8 cellular contexts compared by ENCODE assay signal in the genomic region with DNA sequence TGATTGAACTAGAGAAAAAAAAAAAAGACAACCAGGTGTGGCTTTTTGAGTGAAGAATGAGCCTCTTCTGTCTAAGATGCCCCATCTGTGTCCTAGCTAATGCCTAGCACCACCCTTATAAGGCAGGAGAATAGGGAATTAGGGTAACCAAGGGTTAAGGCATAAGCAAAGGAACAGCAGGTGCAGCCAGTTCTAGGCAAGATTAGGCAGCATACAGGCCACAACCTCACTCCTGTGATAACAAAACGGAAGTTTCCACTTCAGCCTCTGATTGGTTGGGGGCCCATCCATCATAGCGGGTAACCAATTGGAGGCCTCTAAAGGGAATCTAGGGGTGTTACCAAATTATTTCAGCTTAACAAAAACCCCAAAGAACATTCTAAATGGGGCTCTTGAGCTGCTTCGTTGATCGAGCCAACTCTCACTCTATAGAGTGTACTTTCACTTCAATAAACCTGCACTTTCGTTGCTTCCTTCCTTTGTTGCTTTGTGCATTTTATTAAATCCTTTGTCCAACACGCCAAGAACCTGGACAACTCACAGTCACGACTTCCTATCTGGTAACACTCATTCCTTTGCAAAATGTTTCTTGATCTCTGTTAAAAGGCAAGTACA.
A peak's percentile ranks its signal among the peaks of the same experiment; 100 is the strongest.
DNase-seq lines count a peak whose midpoint lies in the region; ATAC-seq, FAIRE-seq and TF ChIP-seq lines count a peak whose summit lies in the region.

No MANE protein-coding gene starts in this region.

- H3K9ac ChIP-seq in BLaER1 treated with 17β-estradiol and CSF1 and Interleukin-3, amounts not matched to agents 10 nM and 100 nM = peak overlapping the region in 4 of 11 experiments; percentile 8 to 18 (median 10); a peak in 3 of 22 replicates

- TF ChIP-seq EP300 in upper lobe of left lung (IDR thresholded peaks at IDR 0.05) = no peak

- ATAC-seq in HG03354 (IDR thresholded peaks at IDR 0.05; ENCODE audit: poor library complexity, severe bottlenecking, unreplicated experiment) (peak; percentile 89), foreskin keratinocyte (peak; percentile 69), pancreas (peak; percentile 89 to 92 (median 90)), upper lobe of left lung (ENCODE audit: low FRiP score in 2 of 2) (peak; percentile 84 to 89)

- peak overlapping the region; percentile 38 to 95 (median 65) for H3K4me2 ChIP-seq in BLaER1 treated with 17β-estradiol and CSF1 and Interleukin-3, amounts not matched to agents 10 nM and 100 nM

- peak overlapping the region in 7 of 11 experiments; percentile 0 to 38 (median 12); a peak in 5 of 22 replicates for H3K27ac ChIP-seq in BLaER1 treated with 17β-estradiol and CSF1 and Interleukin-3, amounts not matched to agents 10 nM and 100 nM
- H3K27ac ChIP-seq in foreskin keratinocyte (no peak overlapping the region), pancreas (no peak overlapping the region), upper lobe of left lung (peak overlapping the region in 3 of 4 donors; percentile 42 to 68 (median 43))

- TF ChIP-seq CTCF in foreskin keratinocyte (conservative IDR thresholded peaks at IDR 0.05) (no peak), pancreas (IDR thresholded peaks at IDR 0.05) (no peak), upper lobe of left lung (IDR thresholded peaks at IDR 0.05) (no peak)

- intact Hi-C loops in pancreas (cut with DNase I) = loop anchor here in 2 of 3 donors (10.0 kb wide), 1 partner anchor 62 kb away; a partner anchor contains a TSS

- no peak for FAIRE-seq in pancreas (lab: Jason Lieb, UNC)

- DNase-seq in OCI-M1 (lab: John Stamatoyannopoulos, UW) (peak; percentile 98), foreskin keratinocyte (peak in 1 of 2 donors; percentile 69), pancreas (peak in 4 of 6 donors; percentile 73 to 83 (median 78)), upper lobe of left lung (peak in 1 of 2 donors; percentile 77)
- peak; percentile 97 for DNase-seq in activated T-cell treated with anti-CD3 and anti-CD28 coated beads, Interleukin-2, amount 50 U/mL, for 24 hours

- peaks cover 87% of the 10 kb centered on the region for H3K4me1 Mint-ChIP-seq in activated T-cell treated with anti-CD3 and anti-CD28 coated beads, Interleukin-2, amount 50 U/mL, for 24 hours (ENCODE audit: low read depth)

- H3K27me3 Mint-ChIP-seq in activated T-cell treated with anti-CD3 and anti-CD28 coated beads, Interleukin-2, amount 50 U/mL, for 24 hours = no peaks in the 10 kb centered on the region

- H3K9me3 ChIP-seq in BLaER1 treated with 17β-estradiol and CSF1 and Interleukin-3, amounts not matched to agents 10 nM and 100 nM (replicated peaks in 1 of 11) = no peaks in the 10 kb centered on the region
- no peaks in the 10 kb centered on the region for H3K9me3 ChIP-seq in pancreas
- no peaks in the 10 kb centered on the region for H3K9me3 ChIP-seq in upper lobe of left lung

- H3K4me3 Mint-ChIP-seq in activated T-cell treated with anti-CD3 and anti-CD28 coated beads, Interleukin-2, amount 50 U/mL, for 24 hours = peak overlapping the region; percentile 67

- H3K9me3 Mint-ChIP-seq in activated T-cell treated with anti-CD3 and anti-CD28 coated beads, Interleukin-2, amount 50 U/mL, for 24 hours = no peaks in the 10 kb centered on the region

- peak overlapping the region; percentile 94 for H3K27ac Mint-ChIP-seq in activated T-cell treated with anti-CD3 and anti-CD28 coated beads, Interleukin-2, amount 50 U/mL, for 24 hours

- 30 to 46% methylated on average over 7 of the region's 7 CpGs for WGBS in pancreas, 2 donors
- WGBS in upper lobe of left lung, 2 donors = 18 to 30% methylated on average over 7 of the region's 7 CpGs

- H3K27me3 ChIP-seq in BLaER1 treated with 17β-estradiol and CSF1 and Interleukin-3, amounts not matched to agents 10 nM and 100 nM = no peaks in the 10 kb centered on the region
- H3K27me3 ChIP-seq in foreskin keratinocyte (peaks cover 7% of the 10 kb centered on the region), pancreas (peaks cover 0 to 5% (median 0%) of the 10 kb centered on the region in 4 donors), upper lobe of left lung (no peaks in the 10 kb centered on the region)

- H3K36me3 Mint-ChIP-seq in activated T-cell treated with anti-CD3 and anti-CD28 coated beads, Interleukin-2, amount 50 U/mL, for 24 hours (ENCODE audit: low read depth) = no peaks in the 10 kb centered on the region

- no peaks in the 10 kb centered on the region for H3K36me3 ChIP-seq in BLaER1 treated with 17β-estradiol and CSF1 and Interleukin-3, amounts not matched to agents 10 nM and 100 nM
- no peaks in the 10 kb centered on the region for H3K36me3 ChIP-seq in pancreas
- H3K36me3 ChIP-seq in upper lobe of left lung = no peaks in the 10 kb centered on the region

- H3K4me3 ChIP-seq in BLaER1 treated with 17β-estradiol and CSF1 and Interleukin-3, amounts not matched to agents 10 nM and 100 nM = peak overlapping the region in 1 of 10 experiments; percentile 13; a peak in 1 of 20 replicates
- H3K4me3 ChIP-seq in pancreas (no peak overlapping the region), upper lobe of left lung (peak overlapping the region in 3 of 4 donors; percentile 13 to 24 (median 18))

- peak; percentile 24 for TF ChIP-seq POLR2A in GM19193 (IDR thresholded peaks at IDR 0.05; ENCODE audit: extremely low read depth, insufficient read depth, insufficient read length)
- TF ChIP-seq POLR2A in upper lobe of left lung (IDR thresholded peaks at IDR 0.05) = peak in 1 of 4 donors; percentile 49

- H4K20me1 ChIP-seq in BLaER1 treated with 17β-estradiol and CSF1 and Interleukin-3, amounts not matched to agents 10 nM and 100 nM = no peaks in the 10 kb centered on the region

- H3K4me1 ChIP-seq in BLaER1 treated with 17β-estradiol and CSF1 and Interleukin-3, amounts not matched to agents 10 nM and 100 nM = peaks cover 45 to 82% (median 56%) of the 10 kb centered on the region in 10 experiments
- peaks cover 11% of the 10 kb centered on the region for H3K4me1 ChIP-seq in foreskin keratinocyte
- no peaks in the 10 kb centered on the region for H3K4me1 ChIP-seq in pancreas
- peaks cover 0 to 30% (median 16%) of the 10 kb centered on the region in 4 donors for H3K4me1 ChIP-seq in upper lobe of left lung

Comparison
In these comparisons a context has a peak if more than half of its experiments do, and no peak if none do; other contexts are left out.
1. H3K27ac ChIP-seq: peak in BLaER1 treated with 17β-estradiol and CSF1 and Interleukin-3, amounts not matched to agents 10 nM and 100 nM (7 of 11) and upper lobe of left lung (3 of 4); none in foreskin keratinocyte (single experiment) and pancreas (0 of 4).
2. H3K4me3 ChIP-seq: peak in upper lobe of left lung (3 of 4); none in pancreas (0 of 4).
3. Peak in every context shown above with its lines, with median percentiles within 50 percentile points of each other: ATAC-seq.